In the genomic region with DNA sequence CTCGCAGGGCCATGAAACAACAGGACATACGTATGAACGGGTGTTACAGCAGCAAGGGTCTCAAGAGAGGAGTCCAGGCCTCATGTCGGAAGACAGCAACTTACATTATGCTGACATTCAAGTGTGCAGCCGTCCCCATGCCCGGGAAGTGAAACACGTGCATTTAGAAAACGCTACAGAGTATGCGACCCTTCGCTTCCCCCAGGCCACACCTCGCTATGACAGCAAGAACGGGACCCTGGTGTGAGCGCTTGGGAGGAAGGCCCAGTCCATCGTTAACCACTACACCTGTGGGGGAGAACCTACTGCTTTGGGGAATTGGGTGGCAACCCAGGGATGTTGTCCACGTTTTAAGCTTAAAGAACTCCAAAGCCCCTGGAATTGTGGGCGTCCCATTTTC, we compare ENCODE assay signal across 9 cellular contexts. TPM values are rescaled to one million over a fixed set of nuclear protein-coding genes. Genes with fewer than 3 reads are reported as not detected.
DNase-seq lines count a peak whose midpoint lies in the region; ATAC-seq and TF ChIP-seq lines count a peak whose summit lies in the region.
"Had no signal": no experiment of that assay in that cellular context is flagged by ENCODE, and none has a peak within 500 bp of the region (broad histone marks: within the 10 kb centered on the region; RNA-seq: fewer than 3 reads in every experiment).

No MANE protein-coding gene starts in this region.

- peak overlapping the region; percentile 48 for H3K4me3 Mint-ChIP-seq in activated CD4-positive, alpha-beta T cell treated with anti-CD3 and anti-CD28 coated beads, Interleukin-2, amount 10 ng/mL, durations not matched to agents 24 days and 14 days
- H3K4me3 Mint-ChIP-seq in activated naive CD8-positive, alpha-beta T cell treated with anti-CD3 and anti-CD28 coated beads, Interleukin-2, amount 10 ng/mL, durations not matched to agents 7 days and 5 days = peak overlapping the region; percentile 86

- TF ChIP-seq CTCF in lower lobe of right lung (IDR thresholded peaks at IDR 0.05) = no peak

- H3K27me3 ChIP-seq in lower lobe of right lung (ENCODE audit: low read depth) = no peaks in the 10 kb centered on the region

- H3K4me1 ChIP-seq in lower lobe of right lung = peaks cover 55% of the 10 kb centered on the region

- peaks cover 13% of the 10 kb centered on the region for H3K4me1 Mint-ChIP-seq in activated CD4-positive, alpha-beta T cell treated with anti-CD3 and anti-CD28 coated beads, Interleukin-2, amount 10 ng/mL, durations not matched to agents 24 days and 14 days
- H3K4me1 Mint-ChIP-seq in activated naive CD8-positive, alpha-beta T cell treated with anti-CD3 and anti-CD28 coated beads, Interleukin-2, amount 10 ng/mL, durations not matched to agents 7 days and 5 days = peaks cover 5% of the 10 kb centered on the region

- H3K27ac ChIP-seq in lower lobe of right lung (peak overlapping the region; percentile 84), substantia nigra (ENCODE audit: low read depth, low read length, poor library complexity, severe bottlenecking) (peak overlapping the region; percentile 86)

- no peaks in the 10 kb centered on the region for H3K9me3 ChIP-seq in lower lobe of right lung

- intact Hi-C loops in activated CD4-positive, alpha-beta T cell treated with anti-CD3 and anti-CD28 coated beads, Interleukin-2, amount 10 ng/mL, durations not matched to agents 24 days and 14 days (cut with micrococcal nuclease) = loop anchor here (2.0 kb wide), 3 partner anchors 55 to 301 kb away; partner anchors contain the start of genes ALG9, NKAPD1, PIH1D2 and PTS
- intact Hi-C loops in lower lobe of right lung (cut with DNase I) = no loop called here

- no peak for DNase-seq in activated CD4-positive, alpha-beta T cell treated with anti-CD3 and anti-CD28 coated beads, Interleukin-2, amount 10 ng/mL, durations not matched to agents 24 days and 14 days
- no peak for DNase-seq in activated CD4-positive, alpha-beta T cell treated with anti-CD3 and anti-CD28 coated beads for 48 hours
- no peak for DNase-seq in activated naive CD8-positive, alpha-beta T cell treated with anti-CD3 and anti-CD28 coated beads, Interleukin-2, amount 10 ng/mL, durations not matched to agents 7 days and 5 days
- DNase-seq in lower lobe of right lung (no peak), substantia nigra (lab: John Stamatoyannopoulos, UW) (no peak), HPDE6-E6E7 (ENCODE audit: extremely low spot score) (no peak), NCI-H748 (lab: John Stamatoyannopoulos, UW; ENCODE audit: unreplicated experiment) (no peak)
- no peak for DNase-seq in stimulated activated CD4-positive, alpha-beta T cell treated with anti-CD3 and anti-CD28 coated beads, Interleukin-2, amount 100 ng/mL, for 24 hours
- DNase-seq: activated effector memory CD4-positive, alpha-beta T cell treated with Interleukin-2 at 50 U/mL for 16 hours had no signal

- peaks cover 14% of the 10 kb centered on the region for H3K27me3 Mint-ChIP-seq in activated CD4-positive, alpha-beta T cell treated with anti-CD3 and anti-CD28 coated beads, Interleukin-2, amount 10 ng/mL, durations not matched to agents 24 days and 14 days
- H3K27me3 Mint-ChIP-seq in activated naive CD8-positive, alpha-beta T cell treated with anti-CD3 and anti-CD28 coated beads, Interleukin-2, amount 10 ng/mL, durations not matched to agents 7 days and 5 days = peaks cover 12% of the 10 kb centered on the region

- H3K36me3 Mint-ChIP-seq in activated CD4-positive, alpha-beta T cell treated with anti-CD3 and anti-CD28 coated beads, Interleukin-2, amount 10 ng/mL, durations not matched to agents 24 days and 14 days (ENCODE audit: low read depth) = no peaks in the 10 kb centered on the region
- no peaks in the 10 kb centered on the region for H3K36me3 Mint-ChIP-seq in activated naive CD8-positive, alpha-beta T cell treated with anti-CD3 and anti-CD28 coated beads, Interleukin-2, amount 10 ng/mL, durations not matched to agents 7 days and 5 days

- H3K27ac Mint-ChIP-seq in activated CD4-positive, alpha-beta T cell treated with anti-CD3 and anti-CD28 coated beads, Interleukin-2, amount 10 ng/mL, durations not matched to agents 24 days and 14 days = no peak overlapping the region
- H3K27ac Mint-ChIP-seq in activated naive CD8-positive, alpha-beta T cell treated with anti-CD3 and anti-CD28 coated beads, Interleukin-2, amount 10 ng/mL, durations not matched to agents 7 days and 5 days = peak overlapping the region; percentile 90

- POLR2A ChIA-PET in activated naive CD8-positive, alpha-beta T cell treated with anti-CD3 and anti-CD28 coated beads, Interleukin-2, amount 10 ng/mL, durations not matched to agents 7 days and 5 days (lab: Charles Lee) = interaction anchor here (0.7 to 1.7 kb wide), 10 partner anchors 8 to 160 kb away, joined by 3 to 12 read pairs (median 6); partner anchors contain the start of genes ALG9, CFAP68, DIXDC1 and SDHD

- no peaks in the 10 kb centered on the region for H3K36me3 ChIP-seq in lower lobe of right lung

- no peaks in the 10 kb centered on the region for H3K9me3 Mint-ChIP-seq in activated CD4-positive, alpha-beta T cell treated with anti-CD3 and anti-CD28 coated beads, Interleukin-2, amount 10 ng/mL, durations not matched to agents 24 days and 14 days
- H3K9me3 Mint-ChIP-seq in activated naive CD8-positive, alpha-beta T cell treated with anti-CD3 and anti-CD28 coated beads, Interleukin-2, amount 10 ng/mL, durations not matched to agents 7 days and 5 days = no peaks in the 10 kb centered on the region

- no peak overlapping the region for H3K4me3 ChIP-seq in lower lobe of right lung

- ATAC-seq in activated naive CD8-positive, alpha-beta T cell treated with anti-CD3 and anti-CD28 coated beads, Interleukin-2, amount 10 ng/mL, durations not matched to agents 7 days and 5 days (ENCODE audit: low read depth) = no peak
- no peak for ATAC-seq in lower lobe of right lung

RNA-seq across cellular contexts. Expression of gene C11orf52, which starts 7.2 kb away (rescaled TPM):
- not detected in 2 replicates for total RNA-seq in activated CD4-positive, alpha-beta T cell treated with anti-CD3 and anti-CD28 coated beads, Interleukin-2, amount 10 ng/mL, durations not matched to agents 24 days and 14 days
- not detected for total RNA-seq in activated naive CD8-positive, alpha-beta T cell treated with anti-CD3 and anti-CD28 coated beads, Interleukin-2, amount 10 ng/mL, durations not matched to agents 7 days and 5 days
- 14.6 TPM for total RNA-seq in lower lobe of right lung

RNA-seq across cellular contexts. Expression of gene DIXDC1, which starts 11.2 kb away (rescaled TPM):
- 22.2 and 23.3 TPM in 2 replicates for total RNA-seq in activated CD4-positive, alpha-beta T cell treated with anti-CD3 and anti-CD28 coated beads, Interleukin-2, amount 10 ng/mL, durations not matched to agents 24 days and 14 days
- total RNA-seq in activated naive CD8-positive, alpha-beta T cell treated with anti-CD3 and anti-CD28 coated beads, Interleukin-2, amount 10 ng/mL, durations not matched to agents 7 days and 5 days = 1 to 10 TPM; 2.5 to 3.2 TPM
- total RNA-seq in lower lobe of right lung = 13.2 TPM

RNA-seq across cellular contexts. Expression of gene HSPB2, which starts 13.4 kb away (rescaled TPM):
- total RNA-seq in activated CD4-positive, alpha-beta T cell treated with anti-CD3 and anti-CD28 coated beads, Interleukin-2, amount 10 ng/mL, durations not matched to agents 24 days and 14 days = not detected in 2 replicates
- total RNA-seq in activated naive CD8-positive, alpha-beta T cell treated with anti-CD3 and anti-CD28 coated beads, Interleukin-2, amount 10 ng/mL, durations not matched to agents 7 days and 5 days = under 1 TPM in 1 of 2 experiments, not detected in 1; 0.23 TPM
- 6.4 TPM for total RNA-seq in lower lobe of right lung

RNA-seq across cellular contexts. Expression of gene CRYAB, which starts 14.4 kb away (rescaled TPM):
- total RNA-seq in activated CD4-positive, alpha-beta T cell treated with anti-CD3 and anti-CD28 coated beads, Interleukin-2, amount 10 ng/mL, durations not matched to agents 24 days and 14 days = not detected in 2 replicates
- total RNA-seq in activated naive CD8-positive, alpha-beta T cell treated with anti-CD3 and anti-CD28 coated beads, Interleukin-2, amount 10 ng/mL, durations not matched to agents 7 days and 5 days = not detected
- 72.5 TPM for total RNA-seq in lower lobe of right lung

RNA-seq across cellular contexts. Expression of gene CFAP68, which starts 46.6 kb away (rescaled TPM):
- 22.6 and 25.5 TPM in 2 replicates for total RNA-seq in activated CD4-positive, alpha-beta T cell treated with anti-CD3 and anti-CD28 coated beads, Interleukin-2, amount 10 ng/mL, durations not matched to agents 24 days and 14 days
- 10 to 100 TPM; 20.4 to 22.9 TPM for total RNA-seq in activated naive CD8-positive, alpha-beta T cell treated with anti-CD3 and anti-CD28 coated beads, Interleukin-2, amount 10 ng/mL, durations not matched to agents 7 days and 5 days
- 16.3 TPM for total RNA-seq in lower lobe of right lung

Comparison
In these comparisons a context has a peak if more than half of its experiments do, and no peak if none do; other contexts are left out.
1. RNA of gene C11orf52, which starts 7.2 kb away (total RNA-seq): 14.6 TPM in lower lobe of right lung (single experiment); not detected in activated naive CD8-positive, alpha-beta T cell treated with anti-CD3 and anti-CD28 coated beads, Interleukin-2, amount 10 ng/mL, durations not matched to agents 7 days and 5 days and not detected in activated CD4-positive, alpha-beta T cell treated with anti-CD3 and anti-CD28 coated beads, Interleukin-2, amount 10 ng/mL, durations not matched to agents 24 days and 14 days; every median in the first group is over 10 times any median in the second.